In genomic region chr19:2336528-2337328, GRCh38 we compare ENCODE assay signal across 22 cellular contexts. TPM values are rescaled to one million over a fixed set of nuclear protein-coding genes. Genes with fewer than 3 reads are reported as not detected.
DNase-seq lines count a peak whose midpoint lies in the region; ATAC-seq and TF ChIP-seq lines count a peak whose summit lies in the region.
"Had no signal": no experiment of that assay in that cellular context is flagged by ENCODE, and none has a peak within 500 bp of the region (broad histone marks: within the 10 kb centered on the region; RNA-seq: fewer than 3 reads in every experiment).

No MANE protein-coding gene starts in this region.

- H3K4me3 ChIP-seq in cardiac muscle cell: no peak overlapping the region
- H3K4me3 ChIP-seq in body of pancreas: no peak overlapping the region
- H3K4me3 ChIP-seq in mesodermal cell (ENCODE audit: extremely low read depth, insufficient read depth, low read length, poor library complexity, severe bottlenecking): no peak overlapping the region
- H3K4me3 ChIP-seq in osteoblast (ENCODE audit: insufficient read depth, low read length): no peak overlapping the region
- H3K4me3 ChIP-seq: adrenal gland, lower lobe of right lung, prostate gland, uterus had no signal

- peaks cover 6% of the 10 kb centered on the region for H3K36me3 ChIP-seq in cardiac muscle cell
- H3K36me3 ChIP-seq in body of pancreas (replicated peaks in 1 of 2; ENCODE audit: insufficient read depth in 1 of 2, low read depth in 2 of 2): peaks cover 0 to 6% of the 10 kb centered on the region in 2 donors
- peaks cover 42% of the 10 kb centered on the region for H3K36me3 ChIP-seq in mesodermal cell (ENCODE audit: control insufficient read depth, insufficient read depth, low read length)
- no peaks in the 10 kb centered on the region for H3K36me3 ChIP-seq in osteoblast (ENCODE audit: insufficient read depth, low read length)
- H3K36me3 ChIP-seq: prostate gland, uterus had no signal

- H3K4me1 ChIP-seq in cardiac muscle cell (ENCODE audit: low read depth) (no peaks in the 10 kb centered on the region), body of pancreas (peaks cover 34% of the 10 kb centered on the region), mesodermal cell (ENCODE audit: control insufficient read depth, insufficient read depth, low read length, poor library complexity, severe bottlenecking) (no peaks in the 10 kb centered on the region), osteoblast (ENCODE audit: insufficient read depth, low read length) (no peaks in the 10 kb centered on the region)
- H3K4me1 ChIP-seq: adrenal gland had no signal

- no peaks in the 10 kb centered on the region for H3K27me3 ChIP-seq in cardiac muscle cell
- no peaks in the 10 kb centered on the region for H3K27me3 ChIP-seq in body of pancreas
- H3K27me3 ChIP-seq in osteoblast (ENCODE audit: insufficient read depth, low read length): no peaks in the 10 kb centered on the region
- H3K27me3 ChIP-seq: adrenal gland, uterus had no signal

- H4K20me1 ChIP-seq in osteoblast (ENCODE audit: insufficient read depth, low read length): peaks cover 26% of the 10 kb centered on the region

- ATAC-seq in body of pancreas: no peak
- ATAC-seq: CD8-positive, alpha-beta T cell; lower lobe of right lung had no signal

- DNase-seq in cardiac muscle cell (ENCODE audit: low read depth in 1 of 2, low spot score in 1 of 2): no peak
- DNase-seq in cardiac septum (ENCODE audit: low spot score): no peak
- no peak for DNase-seq in body of pancreas
- DNase-seq in NCI-H1436 (lab: John Stamatoyannopoulos, UW): no peak
- DNase-seq in glomerular visceral epithelial cell (ENCODE audit: extremely low spot score): no peak
- DNase-seq in NOMO-1 treated with dmso at 0.1 percent for 144 hours (lab: John Stamatoyannopoulos, UW; ENCODE audit: unreplicated experiment): no peak
- no peak for DNase-seq in osteoblast (ENCODE audit: insufficient read length, low spot score, missing footprints)
- DNase-seq: activated CD4-positive, CD25-positive, alpha-beta regulatory T cell treated with anti-CD3 and anti-CD28 coated beads, Interleukin-2, amount 50 U/mL, for 72 hours; CD8-positive, alpha-beta T cell; DMS79 treated with DMSO at 0.1 percent for 48 hours; effector CD8-positive, alpha-beta T cell; lower lobe of right lung; NCI-H187; NCI-H226; stimulated activated CD4-positive, alpha-beta T cell treated with anti-CD3 and anti-CD28 coated beads, Interleukin-4, amount 100 ng/mL, for 1 hour; T1000 had no signal

- H3K27ac ChIP-seq in cardiac muscle cell (peak overlapping the region; percentile 66), body of pancreas (peak overlapping the region in 3 of 4 donors; percentile 45 to 77 (median 53)), mesodermal cell (ENCODE audit: low read depth, low read length, severe bottlenecking) (peak overlapping the region; percentile 47), osteoblast (ENCODE audit: low read depth, low read length) (no peak overlapping the region)
- H3K27ac ChIP-seq: adrenal gland, lower lobe of right lung, prostate gland had no signal

- TF ChIP-seq POLR2A in body of pancreas (IDR thresholded peaks at IDR 0.05): no peak

- no peak overlapping the region for H3K4me2 ChIP-seq in osteoblast (ENCODE audit: insufficient read depth, low read length)

- TF ChIP-seq CTCF in cardiac muscle cell (IDR thresholded peaks at IDR 0.05; ENCODE audit: low read depth, low read length) (no peak), body of pancreas (IDR thresholded peaks at IDR 0.05) (no peak), osteoblast (IDR thresholded peaks at IDR 0.05; ENCODE audit: extremely low read depth, low read depth, low read length) (no peak)

- 77 to 94% methylated on average over 13 to 31 of the region's 33 CpGs for WGBS in body of pancreas, 2 donors
- WGBS in mesodermal cell (ENCODE audit: insufficient coverage in 2 of 2), 2 experiments: 92 to 94% methylated on average over 22 to 29 of the region's 33 CpGs

- H3K79me2 ChIP-seq in osteoblast (ENCODE audit: insufficient read depth, low read length): peaks cover 60% of the 10 kb centered on the region

- intact Hi-C loops in cardiac septum (cut with DNase I) (no loop called here), body of pancreas (cut with DNase I) (no loop called here)

- H2AFZ ChIP-seq in osteoblast (ENCODE audit: low read length): no peak overlapping the region

- H3K9me3 ChIP-seq in cardiac muscle cell (ENCODE audit: low read depth): no peaks in the 10 kb centered on the region
- no peaks in the 10 kb centered on the region for H3K9me3 ChIP-seq in body of pancreas
- H3K9me3 ChIP-seq in mesodermal cell (ENCODE audit: control insufficient read depth, low read length): no peaks in the 10 kb centered on the region
- H3K9me3 ChIP-seq in osteoblast (ENCODE audit: low read depth, low read length): no peaks in the 10 kb centered on the region
- H3K9me3 ChIP-seq: adrenal gland, lower lobe of right lung, prostate gland, uterus had no signal

RNA-seq across cellular contexts. Expression of gene SPPL2B, which starts 8.2 kb away (rescaled TPM):
- total RNA-seq in cardiac muscle cell: 95.3 and 132 TPM in 2 replicates
- 90.4 and 90.9 TPM in 2 replicates for polyA plus RNA-seq in cardiac muscle cell
- total RNA-seq in cardiac septum: 27.4 TPM
- 100 to 1,000 TPM in 1 of 2 donors, 10 to 100 TPM in 1; 75.8 to 202 TPM for total RNA-seq in body of pancreas
- 41.0 TPM for polyA plus RNA-seq in mesodermal cell (2013, experiment 1 of 2)
- 36.0 TPM for polyA plus RNA-seq in mesodermal cell (2013, experiment 2 of 2)
- total RNA-seq in osteoblast: 32.6 and 34.5 TPM in 2 replicates

RNA-seq across cellular contexts. Expression of gene LSM7, which starts 8.3 kb away (rescaled TPM):
- total RNA-seq in cardiac muscle cell: 231 and 424 TPM in 2 replicates
- 157 and 176 TPM in 2 replicates for polyA plus RNA-seq in cardiac muscle cell
- total RNA-seq in cardiac septum: 42.7 TPM
- 10 to 100 TPM; 45.7 to 69.9 TPM for total RNA-seq in body of pancreas
- polyA plus RNA-seq in mesodermal cell (2013, experiment 1 of 2): 200 TPM
- 182 TPM for polyA plus RNA-seq in mesodermal cell (2013, experiment 2 of 2)
- 46.9 and 57.9 TPM in 2 replicates for total RNA-seq in osteoblast

RNA-seq across cellular contexts. Expression of gene TMPRSS9, which starts 23.3 kb away (rescaled TPM):
- total RNA-seq in cardiac muscle cell (not detected in 2 replicates), cardiac septum (not detected), body of pancreas (not detected), osteoblast (0.29 and 1.1 TPM in 2 replicates)
- polyA plus RNA-seq in cardiac muscle cell: not detected in 2 replicates
- 0.26 TPM for polyA plus RNA-seq in mesodermal cell (2013, experiment 1 of 2)
- not detected for polyA plus RNA-seq in mesodermal cell (2013, experiment 2 of 2)
- total RNA-seq: CD8-positive, alpha-beta T cell; lower lobe of right lung had no signal
- polyA plus RNA-seq: AG04450 had no signal

RNA-seq across cellular contexts. Expression of gene LINGO3, which starts 28.8 kb away (rescaled TPM):
- total RNA-seq in cardiac muscle cell (2.1 and 3.1 TPM in 2 replicates), cardiac septum (not detected), body of pancreas (not detected), osteoblast (not detected in 2 replicates)
- polyA plus RNA-seq in cardiac muscle cell: 0.23 and 1.4 TPM in 2 replicates
- polyA plus RNA-seq in mesodermal cell (2013, experiment 1 of 2): not detected
- polyA plus RNA-seq in mesodermal cell (2013, experiment 2 of 2): not detected
- total RNA-seq: lower lobe of right lung, skeletal muscle tissue, uterus had no signal
- polyA plus RNA-seq: adrenal gland, AG04450 had no signal

RNA-seq across cellular contexts. Expression of gene PEAK3, which starts 54.8 kb away (rescaled TPM):
- total RNA-seq in cardiac muscle cell: 0.48 TPM in 1 of 2 replicates, not detected in the other
- polyA plus RNA-seq in cardiac muscle cell: 0.06 and 0.51 TPM in 2 replicates
- 0.19 TPM for total RNA-seq in cardiac septum
- total RNA-seq in body of pancreas: under 1 TPM; 0.66 to 0.78 TPM
- polyA plus RNA-seq in mesodermal cell (2013, experiment 1 of 2): not detected
- polyA plus RNA-seq in mesodermal cell (2013, experiment 2 of 2): not detected
- under 0.01 TPM in 1 of 2 replicates, not detected in the other for total RNA-seq in osteoblast
- total RNA-seq: CD8-positive, alpha-beta T cell; skeletal muscle tissue had no signal
